ENCODE assay signal across 9 cellular contexts in the genomic region with DNA sequence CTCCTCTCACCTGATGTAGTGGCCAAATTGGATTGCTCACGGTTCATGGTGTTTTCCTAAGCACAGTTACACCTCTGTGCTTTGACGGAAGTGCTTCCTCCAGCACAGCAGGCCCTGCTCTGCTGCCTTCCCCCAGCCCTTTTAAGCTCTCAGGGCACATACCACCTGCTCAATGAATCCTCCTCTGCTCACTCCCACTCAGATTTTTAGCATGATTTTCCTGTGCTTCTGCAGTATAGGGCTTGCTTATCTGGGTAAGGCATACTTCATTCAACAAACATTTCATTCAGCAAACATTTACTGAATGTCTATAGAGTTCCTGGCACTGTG.
A peak's percentile ranks its signal among the peaks of the same experiment; 100 is the strongest.
DNase-seq lines count a peak whose midpoint lies in the region; ATAC-seq and TF ChIP-seq lines count a peak whose summit lies in the region.
"Had no signal": no experiment of that assay in that cellular context is flagged by ENCODE, and none has a peak within 500 bp of the region (broad histone marks: within the 10 kb centered on the region; RNA-seq: fewer than 3 reads in every experiment).

No MANE protein-coding gene starts in this region.

- no peak overlapping the region for H3K27ac ChIP-seq in substantia nigra (ENCODE audit: low read depth, low read length, poor library complexity, severe bottlenecking)

- ATAC-seq in GM19351 (IDR thresholded peaks at IDR 0.05; ENCODE audit: unreplicated experiment) = peak; percentile 7
- peak; percentile 30 for ATAC-seq in HG03066 (IDR thresholded peaks at IDR 0.05; ENCODE audit: low read depth, unreplicated experiment)
- peak; percentile 89 for ATAC-seq in naive thymus-derived CD8-positive, alpha-beta T cell

- peak overlapping the region; percentile 88 to 96 (median 93) for H3K27ac Mint-ChIP-seq in naive thymus-derived CD8-positive, alpha-beta T cell

- no peaks in the 10 kb centered on the region for H3K27me3 Mint-ChIP-seq in naive thymus-derived CD8-positive, alpha-beta T cell

- no peaks in the 10 kb centered on the region for H3K36me3 Mint-ChIP-seq in naive thymus-derived CD8-positive, alpha-beta T cell

- no peaks in the 10 kb centered on the region for H3K9me3 Mint-ChIP-seq in naive thymus-derived CD8-positive, alpha-beta T cell

- in situ Hi-C loops in GM13977 (cut with MboI; ENCODE audit: low pct_unique_long_range_greater_than_20kb, low sequenced_read_pairs, unreplicated experiment) = no loop called here

- peaks cover 37 to 68% (median 64%) of the 10 kb centered on the region in 4 donors for H3K4me1 Mint-ChIP-seq in naive thymus-derived CD8-positive, alpha-beta T cell

- TF ChIP-seq CTCF in GM13977 (IDR thresholded peaks at IDR 0.05; ENCODE audit: extremely low read depth, insufficient read depth, missing control alignments) = no peak

- peak; percentile 23 for DNase-seq in activated CD8-positive, alpha-beta memory T cell treated with anti-CD3 and anti-CD28 coated beads, Interleukin-2, amount 50 U/mL, for 4 hours
- DNase-seq in naive thymus-derived CD8-positive, alpha-beta T cell = peak in 5 of 10 donors; percentile 27 to 65 (median 56)
- DNase-seq in GM13977 (ENCODE audit: low spot score) = no peak
- no peak for DNase-seq in HCEC 1CT
- DNase-seq in substantia nigra (lab: John Stamatoyannopoulos, UW) = no peak
- DNase-seq in DMS114 treated with DMSO at 0.1 percent for 48 hours (lab: John Stamatoyannopoulos, UW; ENCODE audit: unreplicated experiment) = no peak
- DNase-seq: effector CD4-positive, alpha-beta T cell had no signal

- POLR2A ChIA-PET in naive thymus-derived CD8-positive, alpha-beta T cell (lab: Charles Lee) = interaction anchor here (0.7 to 2.6 kb wide), 4 partner anchors 28 to 74 kb away, joined by 3 to 13 read pairs (median 4); a partner anchor contains a TSS

- H3K4me3 Mint-ChIP-seq in naive thymus-derived CD8-positive, alpha-beta T cell = peak overlapping the region in 8 of 10 donors; percentile 11 to 76 (median 54)

Comparison
In these comparisons a context has a peak if more than half of its experiments do, and no peak if none do; other contexts are left out.
1. ATAC-seq: peak in every context shown above with its lines; median percentile 89 in naive thymus-derived CD8-positive, alpha-beta T cell; 30 in HG03066; 7 in GM19351.